1 cellular context compared by ENCODE assay signal in the genomic region with DNA sequence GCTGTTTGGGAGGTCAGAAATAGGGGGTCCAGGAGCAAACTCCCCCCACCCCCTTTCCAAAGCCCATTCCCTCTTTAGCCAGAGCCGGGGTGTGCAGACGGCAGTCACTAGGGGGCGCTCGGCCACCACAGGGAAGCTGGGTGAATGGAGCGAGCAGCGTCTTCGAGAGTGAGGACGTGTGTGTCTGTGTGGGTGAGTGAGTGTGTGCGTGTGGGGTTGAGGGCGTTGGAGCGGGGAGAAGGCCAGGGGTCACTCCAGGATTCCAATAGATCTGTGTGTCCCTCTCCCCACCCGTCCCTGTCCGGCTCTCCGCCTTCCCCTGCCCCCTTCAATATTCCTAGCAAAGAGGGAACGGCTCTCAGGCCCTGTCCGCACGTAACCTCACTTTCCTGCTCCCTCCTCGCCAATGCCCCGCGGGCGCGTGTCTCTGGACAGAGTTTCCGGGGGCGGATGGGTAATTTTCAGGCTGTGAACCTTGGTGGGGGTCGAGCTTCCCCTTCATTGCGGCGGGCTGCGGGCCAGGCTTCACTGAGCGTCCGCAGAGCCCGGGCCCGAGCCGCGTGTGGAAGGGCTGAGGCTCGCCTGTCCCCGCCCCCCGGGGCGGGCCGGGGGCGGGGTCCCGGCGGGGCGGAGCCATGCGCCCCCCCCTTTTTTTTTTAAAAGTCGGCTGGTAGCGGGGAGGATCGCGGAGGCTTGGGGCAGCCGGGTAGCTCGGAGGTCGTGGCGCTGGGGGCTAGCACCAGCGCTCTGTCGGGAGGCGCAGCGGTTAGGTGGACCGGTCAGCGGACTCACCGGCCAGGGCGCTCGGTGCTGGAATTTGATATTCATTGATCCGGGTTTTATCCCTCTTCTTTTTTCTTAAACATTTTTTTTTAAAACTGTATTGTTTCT.
TF ChIP-seq lines count a peak whose summit lies in the region.

VEGFA (plus strand) TSS at position 686 of the 891 bp plus-strand sequence.

TF ChIP-seq in K562, 482 proteins besides CTCF, POLR2A, EP300 and RAD21 (continued from another document and continues in another):
- TF ChIP-seq, protein P1, sequence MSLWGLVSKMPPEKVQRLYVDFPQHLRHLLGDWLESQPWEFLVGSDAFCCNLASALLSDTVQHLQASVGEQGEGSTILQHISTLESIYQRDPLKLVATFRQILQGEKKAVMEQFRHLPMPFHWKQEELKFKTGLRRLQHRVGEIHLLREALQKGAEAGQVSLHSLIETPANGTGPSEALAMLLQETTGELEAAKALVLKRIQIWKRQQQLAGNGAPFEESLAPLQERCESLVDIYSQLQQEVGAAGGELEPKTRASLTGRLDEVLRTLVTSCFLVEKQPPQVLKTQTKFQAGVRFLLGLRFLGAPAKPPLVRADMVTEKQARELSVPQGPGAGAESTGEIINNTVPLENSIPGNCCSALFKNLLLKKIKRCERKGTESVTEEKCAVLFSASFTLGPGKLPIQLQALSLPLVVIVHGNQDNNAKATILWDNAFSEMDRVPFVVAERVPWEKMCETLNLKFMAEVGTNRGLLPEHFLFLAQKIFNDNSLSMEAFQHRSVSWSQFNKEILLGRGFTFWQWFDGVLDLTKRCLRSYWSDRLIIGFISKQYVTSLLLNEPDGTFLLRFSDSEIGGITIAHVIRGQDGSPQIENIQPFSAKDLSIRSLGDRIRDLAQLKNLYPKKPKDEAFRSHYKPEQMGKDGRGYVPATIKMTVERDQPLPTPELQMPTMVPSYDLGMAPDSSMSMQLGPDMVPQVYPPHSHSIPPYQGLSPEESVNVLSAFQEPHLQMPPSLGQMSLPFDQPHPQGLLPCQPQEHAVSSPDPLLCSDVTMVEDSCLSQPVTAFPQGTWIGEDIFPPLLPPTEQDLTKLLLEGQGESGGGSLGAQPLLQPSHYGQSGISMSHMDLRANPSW (CRISPR knock-in tag; IDR thresholded peaks at IDR 0.05) = no peak
- peak; percentile 51; the same call in 1 of the 2 replicates for TF ChIP-seq ZNF76 (CRISPR knock-in tag; IDR thresholded peaks at IDR 0.05; ENCODE audit: borderline replicate concordance)
- TF ChIP-seq E4F1 (CRISPR knock-in tag; IDR thresholded peaks at IDR 0.05; ENCODE audit: borderline replicate concordance) = no peak
- TF ChIP-seq ATF1 (CRISPR knock-in tag; IDR thresholded peaks at IDR 0.05) = no peak
- peak; percentile 79 for TF ChIP-seq ATF1 (tag; IDR thresholded peaks at IDR 0.05)
- TF ChIP-seq IFI16 (CRISPR knock-in tag; IDR thresholded peaks at IDR 0.05) = no peak
- TF ChIP-seq CREB5 (CRISPR knock-in tag; IDR thresholded peaks at IDR 0.05) = 0 out of 2 replicates have a peak, but pooled peaks have one; percentile 34
- no peak for TF ChIP-seq ZNF311 (CRISPR knock-in tag; IDR thresholded peaks at IDR 0.05)
- TF ChIP-seq RB1 (IDR thresholded peaks at IDR 0.05; ENCODE audit: low read depth) = peak; percentile 86
- no peak for TF ChIP-seq SLC30A9 (CRISPR knock-in tag; IDR thresholded peaks at IDR 0.05)
- no peak for TF ChIP-seq ZNF695 (CRISPR knock-in tag; IDR thresholded peaks at IDR 0.05)
- TF ChIP-seq ATF7 (IDR thresholded peaks at IDR 0.05) = peak; percentile 27; the same call in 1 of the 2 replicates
- TF ChIP-seq HSF4 (CRISPR knock-in tag; IDR thresholded peaks at IDR 0.05; ENCODE audit: borderline replicate concordance) = no peak; the same call in 1 of the 2 replicates
- peak; percentile 58; the same call in 1 of the 2 replicates for TF ChIP-seq FOXP1 (CRISPR knock-in tag; IDR thresholded peaks at IDR 0.05)
- peak; percentile 88 for TF ChIP-seq ARID4B (CRISPR knock-in tag; IDR thresholded peaks at IDR 0.05)
- peak; percentile 43 for TF ChIP-seq CHD1 (IDR thresholded peaks at IDR 0.05; ENCODE audit: low read length)
- no peak for TF ChIP-seq RBM14 (IDR thresholded peaks at IDR 0.05; ENCODE audit: borderline replicate concordance, insufficient read depth, low read depth, low read length)
- TF ChIP-seq, protein P2, sequence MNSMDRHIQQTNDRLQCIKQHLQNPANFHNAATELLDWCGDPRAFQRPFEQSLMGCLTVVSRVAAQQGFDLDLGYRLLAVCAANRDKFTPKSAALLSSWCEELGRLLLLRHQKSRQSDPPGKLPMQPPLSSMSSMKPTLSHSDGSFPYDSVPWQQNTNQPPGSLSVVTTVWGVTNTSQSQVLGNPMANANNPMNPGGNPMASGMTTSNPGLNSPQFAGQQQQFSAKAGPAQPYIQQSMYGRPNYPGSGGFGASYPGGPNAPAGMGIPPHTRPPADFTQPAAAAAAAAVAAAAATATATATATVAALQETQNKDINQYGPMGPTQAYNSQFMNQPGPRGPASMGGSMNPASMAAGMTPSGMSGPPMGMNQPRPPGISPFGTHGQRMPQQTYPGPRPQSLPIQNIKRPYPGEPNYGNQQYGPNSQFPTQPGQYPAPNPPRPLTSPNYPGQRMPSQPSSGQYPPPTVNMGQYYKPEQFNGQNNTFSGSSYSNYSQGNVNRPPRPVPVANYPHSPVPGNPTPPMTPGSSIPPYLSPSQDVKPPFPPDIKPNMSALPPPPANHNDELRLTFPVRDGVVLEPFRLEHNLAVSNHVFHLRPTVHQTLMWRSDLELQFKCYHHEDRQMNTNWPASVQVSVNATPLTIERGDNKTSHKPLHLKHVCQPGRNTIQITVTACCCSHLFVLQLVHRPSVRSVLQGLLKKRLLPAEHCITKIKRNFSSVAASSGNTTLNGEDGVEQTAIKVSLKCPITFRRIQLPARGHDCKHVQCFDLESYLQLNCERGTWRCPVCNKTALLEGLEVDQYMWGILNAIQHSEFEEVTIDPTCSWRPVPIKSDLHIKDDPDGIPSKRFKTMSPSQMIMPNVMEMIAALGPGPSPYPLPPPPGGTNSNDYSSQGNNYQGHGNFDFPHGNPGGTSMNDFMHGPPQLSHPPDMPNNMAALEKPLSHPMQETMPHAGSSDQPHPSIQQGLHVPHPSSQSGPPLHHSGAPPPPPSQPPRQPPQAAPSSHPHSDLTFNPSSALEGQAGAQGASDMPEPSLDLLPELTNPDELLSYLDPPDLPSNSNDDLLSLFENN (IDR thresholded peaks at IDR 0.05; ENCODE audit: low read depth in 2 of 2, low read length in 2 of 2) = peak in 1 of 2 experiments; percentile 33; a peak in 1 of 4 replicates
- TF ChIP-seq, protein P3, sequence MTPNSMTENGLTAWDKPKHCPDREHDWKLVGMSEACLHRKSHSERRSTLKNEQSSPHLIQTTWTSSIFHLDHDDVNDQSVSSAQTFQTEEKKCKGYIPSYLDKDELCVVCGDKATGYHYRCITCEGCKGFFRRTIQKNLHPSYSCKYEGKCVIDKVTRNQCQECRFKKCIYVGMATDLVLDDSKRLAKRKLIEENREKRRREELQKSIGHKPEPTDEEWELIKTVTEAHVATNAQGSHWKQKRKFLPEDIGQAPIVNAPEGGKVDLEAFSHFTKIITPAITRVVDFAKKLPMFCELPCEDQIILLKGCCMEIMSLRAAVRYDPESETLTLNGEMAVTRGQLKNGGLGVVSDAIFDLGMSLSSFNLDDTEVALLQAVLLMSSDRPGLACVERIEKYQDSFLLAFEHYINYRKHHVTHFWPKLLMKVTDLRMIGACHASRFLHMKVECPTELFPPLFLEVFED (CRISPR knock-in tag; conservative IDR thresholded peaks at IDR 0.05) = peak; percentile 92
- TF ChIP-seq GABPB2 (CRISPR knock-in tag; conservative IDR thresholded peaks at IDR 0.05) = no peak; the same call in 1 of the 2 replicates
- TF ChIP-seq, protein P4, sequence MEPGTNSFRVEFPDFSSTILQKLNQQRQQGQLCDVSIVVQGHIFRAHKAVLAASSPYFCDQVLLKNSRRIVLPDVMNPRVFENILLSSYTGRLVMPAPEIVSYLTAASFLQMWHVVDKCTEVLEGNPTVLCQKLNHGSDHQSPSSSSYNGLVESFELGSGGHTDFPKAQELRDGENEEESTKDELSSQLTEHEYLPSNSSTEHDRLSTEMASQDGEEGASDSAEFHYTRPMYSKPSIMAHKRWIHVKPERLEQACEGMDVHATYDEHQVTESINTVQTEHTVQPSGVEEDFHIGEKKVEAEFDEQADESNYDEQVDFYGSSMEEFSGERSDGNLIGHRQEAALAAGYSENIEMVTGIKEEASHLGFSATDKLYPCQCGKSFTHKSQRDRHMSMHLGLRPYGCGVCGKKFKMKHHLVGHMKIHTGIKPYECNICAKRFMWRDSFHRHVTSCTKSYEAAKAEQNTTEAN (CRISPR knock-in tag; IDR thresholded peaks at IDR 0.05) = 0 out of 2 replicates have a peak, but pooled peaks have one; percentile 46
- no peak for TF ChIP-seq THRA (IDR thresholded peaks at IDR 0.05)
- no peak for TF ChIP-seq MTA2 (IDR thresholded peaks at IDR 0.05; ENCODE audit: low read depth)
- no peak for TF ChIP-seq CBX2 (IDR thresholded peaks at IDR 0.05; ENCODE audit: insufficient read depth, low read length, poor library complexity, severe bottlenecking)
- TF ChIP-seq STAG1 (CRISPR knock-in tag; IDR thresholded peaks at IDR 0.05; ENCODE audit: borderline replicate concordance) = peak; percentile 98
- no peak for TF ChIP-seq NUFIP1 (IDR thresholded peaks at IDR 0.05; ENCODE audit: partially characterized antibody)
- peak; percentile 79 for TF ChIP-seq CXXC5 (CRISPR knock-in tag; IDR thresholded peaks at IDR 0.05)
- TF ChIP-seq, protein P5, sequence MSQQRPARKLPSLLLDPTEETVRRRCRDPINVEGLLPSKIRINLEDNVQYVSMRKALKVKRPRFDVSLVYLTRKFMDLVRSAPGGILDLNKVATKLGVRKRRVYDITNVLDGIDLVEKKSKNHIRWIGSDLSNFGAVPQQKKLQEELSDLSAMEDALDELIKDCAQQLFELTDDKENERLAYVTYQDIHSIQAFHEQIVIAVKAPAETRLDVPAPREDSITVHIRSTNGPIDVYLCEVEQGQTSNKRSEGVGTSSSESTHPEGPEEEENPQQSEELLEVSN (IDR thresholded peaks at IDR 0.05; ENCODE audit: borderline replicate concordance in 1 of 2, extremely low read depth in 1 of 2, insufficient read depth in 1 of 2, insufficient read length in 1 of 2, low read depth in 1 of 2, low read length in 1 of 2, poor library complexity in 1 of 2, severe bottlenecking in 1 of 2) = peak; percentile 71 to 78
- TF ChIP-seq TARDBP (IDR thresholded peaks at IDR 0.05) = peak; percentile 48; the same call in 1 of the 2 replicates
